In the genomic region with DNA sequence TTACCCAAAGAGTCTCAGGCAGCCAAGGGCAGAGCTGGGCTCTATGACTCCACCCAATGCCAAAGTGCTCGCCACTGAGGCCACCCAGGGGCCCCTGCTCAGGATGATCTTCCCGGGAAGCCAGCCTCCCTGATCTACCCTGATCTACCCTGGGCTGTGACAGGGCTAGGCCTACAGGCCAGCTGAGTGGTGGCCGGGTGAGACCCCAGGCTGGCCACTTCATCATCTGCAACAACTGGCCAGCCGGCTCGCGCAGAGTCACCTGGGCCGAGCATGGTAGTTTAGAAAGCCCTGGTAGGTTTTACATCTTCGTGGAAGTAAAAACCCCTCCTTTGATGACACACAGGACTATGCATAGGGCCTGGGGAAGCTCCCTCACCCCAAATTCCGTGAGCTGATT, we compare ENCODE assay signal across 27 cellular contexts.
"Had no signal": no experiment of that assay in that cellular context is flagged by ENCODE, and none has a peak within 500 bp of the region (broad histone marks: within the 10 kb centered on the region; RNA-seq: fewer than 3 reads in every experiment).

No MANE protein-coding gene starts in this region.

- DNase-seq: natural killer cell; nucleus accumbens; retina; sigmoid colon; small intestine; stimulated activated CD4-positive, alpha-beta T cell treated with anti-CD3 and anti-CD28 coated beads, Interleukin-15, amount 100 ng/mL, for 24 hours; stimulated activated CD4-positive, alpha-beta T cell treated with anti-CD3 and anti-CD28 coated beads, Interleukin-2, amount 100 ng/mL, for 24 hours; stimulated activated CD4-positive, alpha-beta T cell treated with anti-CD3 and anti-CD28 coated beads, Interleukin-2, amount 100 ng/mL, for 48 hours; stimulated activated CD4-positive, alpha-beta T cell treated with anti-CD3 and anti-CD28 coated beads, Interleukin-4, amount 100 ng/mL, for 24 hours; stimulated activated naive B cell treated with anti-CD40 and anti-IgM and Interleukin-4, amounts not matched to agents 10 μg/mL and 1 μg/mL and 100 μg/mL, for 72 hours; stimulated activated naive CD4-positive, alpha-beta T cell treated with Interleukin-2 at 50 U/mL for 16 hours; stomach; thyroid gland; trophoblast cell had no signal

- ATAC-seq: natural killer cell; pancreas; right lobe of liver; stimulated activated effector memory CD8-positive, alpha-beta T cell treated with anti-CD3 and anti-CD28 coated beads, Interleukin-12 subunit alpha, Interleukin-12 subunit beta, amount 100 ng/mL, for 72 hours; stimulated activated naive B cell treated with anti-CD40 and anti-IgM and Interleukin-4, amounts not matched to agents 10 μg/mL and 1 μg/mL and 100 μg/mL, for 72 hours had no signal

- H3K27ac Mint-ChIP-seq: natural killer cell; nephron; neural progenitor cell; stimulated activated naive CD8-positive, alpha-beta T cell treated with anti-CD3 and anti-CD28 coated beads, Interleukin-15, Interleukin-2, amounts not matched to agents 100 ng/mL and 50 ng/mL, for 24 hours had no signal

- H3K27ac ChIP-seq: neural progenitor cell, neutrophil, pancreas, prostate gland, right atrium auricular region, right lobe of liver, sigmoid colon, stomach, thoracic aorta, thyroid gland, tibial nerve, upper lobe of left lung, vagina had no signal

- H3K9me3 Mint-ChIP-seq: natural killer cell; nephron; neural progenitor cell; stimulated activated effector memory CD8-positive, alpha-beta T cell treated with anti-CD3 and anti-CD28 coated beads, Interleukin-12 subunit alpha, Interleukin-12 subunit beta, amount 100 ng/mL, for 72 hours; stimulated activated naive B cell treated with anti-CD40 and anti-IgM and Interleukin-4, amounts not matched to agents 10 μg/mL and 1 μg/mL and 100 μg/mL, for 72 hours; stimulated activated naive CD8-positive, alpha-beta T cell treated with anti-CD3 and anti-CD28 coated beads, Interleukin-15, Interleukin-2, amounts not matched to agents 100 ng/mL and 50 ng/mL, for 24 hours had no signal

- H3K4me1 ChIP-seq: pancreas, prostate gland, right atrium auricular region, right lobe of liver, thyroid gland, vagina had no signal

- H3K4me3 Mint-ChIP-seq: natural killer cell; nephron; neural progenitor cell; stimulated activated effector memory CD8-positive, alpha-beta T cell treated with anti-CD3 and anti-CD28 coated beads, Interleukin-12 subunit alpha, Interleukin-12 subunit beta, amount 100 ng/mL, for 72 hours; stimulated activated naive B cell treated with anti-CD40 and anti-IgM and Interleukin-4, amounts not matched to agents 10 μg/mL and 1 μg/mL and 100 μg/mL, for 72 hours; stimulated activated naive CD8-positive, alpha-beta T cell treated with anti-CD3 and anti-CD28 coated beads, Interleukin-15, Interleukin-2, amounts not matched to agents 100 ng/mL and 50 ng/mL, for 24 hours had no signal

- H3K4me3 ChIP-seq: neural progenitor cell, pancreas, prostate gland, right atrium auricular region, right lobe of liver, sigmoid colon, stomach, thoracic aorta, thyroid gland, tibial nerve, upper lobe of left lung, vagina had no signal

- H3K9me3 ChIP-seq: neutrophil, pancreas, prostate gland, right atrium auricular region, right lobe of liver, sigmoid colon, stomach, thoracic aorta, thyroid gland, tibial nerve, upper lobe of left lung, vagina had no signal

- H2AFZ ChIP-seq: neural progenitor cell had no signal

- H3K4me2 ChIP-seq: neural progenitor cell had no signal

- H3K27me3 Mint-ChIP-seq: stimulated activated naive CD8-positive, alpha-beta T cell treated with anti-CD3 and anti-CD28 coated beads, Interleukin-15, Interleukin-2, amounts not matched to agents 100 ng/mL and 50 ng/mL, for 24 hours had no signal

- H3K36me3 ChIP-seq: neural progenitor cell, neutrophil, pancreas, prostate gland, right atrium auricular region, right lobe of liver, sigmoid colon, stomach, thoracic aorta, thyroid gland, tibial nerve, upper lobe of left lung, vagina had no signal

- H3K36me3 Mint-ChIP-seq: natural killer cell; neural progenitor cell; stimulated activated effector memory CD8-positive, alpha-beta T cell treated with anti-CD3 and anti-CD28 coated beads, Interleukin-12 subunit alpha, Interleukin-12 subunit beta, amount 100 ng/mL, for 72 hours; stimulated activated naive B cell treated with anti-CD40 and anti-IgM and Interleukin-4, amounts not matched to agents 10 μg/mL and 1 μg/mL and 100 μg/mL, for 72 hours had no signal

- H3K27me3 ChIP-seq: neural progenitor cell, pancreas, right atrium auricular region, right lobe of liver, sigmoid colon, thyroid gland, tibial nerve, upper lobe of left lung, vagina had no signal

- H3K9ac ChIP-seq: neural progenitor cell had no signal
